ENCODE assay signal across 1 cellular context in the genomic region with DNA sequence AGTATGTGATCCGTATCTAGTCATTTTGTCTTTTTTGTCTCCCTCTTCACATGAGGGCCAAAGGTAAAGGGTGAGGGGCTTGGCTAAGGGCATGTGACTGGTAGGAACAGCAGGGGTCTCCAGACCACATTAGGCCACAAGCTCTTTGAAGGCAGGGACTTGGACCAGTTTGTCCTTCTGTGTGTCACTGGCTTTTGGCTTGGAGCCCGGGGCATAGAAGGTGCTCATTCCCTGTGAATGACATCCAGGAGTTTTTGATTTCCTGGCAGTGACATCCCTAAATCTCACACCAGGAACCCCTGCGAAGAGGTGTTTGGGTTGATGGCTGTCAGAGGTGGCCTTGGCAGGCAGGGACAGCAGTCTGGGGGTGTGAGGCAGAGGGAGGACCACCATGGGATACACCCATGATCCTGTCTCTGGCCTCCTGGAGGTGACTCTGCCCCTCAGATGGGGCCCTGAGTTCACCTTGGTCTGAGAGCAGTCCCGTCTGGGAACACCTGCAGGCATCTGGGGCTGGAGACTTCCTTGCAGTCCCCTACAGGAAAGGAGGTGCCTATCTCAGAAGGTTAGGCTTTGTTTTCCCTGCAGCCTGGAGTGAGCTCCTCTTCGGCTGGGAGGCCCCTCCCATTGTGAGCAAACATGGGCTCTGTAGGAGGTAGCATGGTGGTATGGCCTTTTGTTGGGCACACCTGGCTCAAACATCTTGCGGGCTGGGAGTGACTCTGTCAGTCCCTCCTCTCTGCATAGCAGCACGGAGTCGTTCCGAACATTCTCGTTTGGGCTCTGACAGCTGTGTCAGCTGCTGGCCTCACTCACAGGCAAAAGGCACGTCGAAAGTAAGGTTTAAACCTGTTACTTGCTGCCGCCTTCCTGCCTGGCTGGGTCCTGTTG.
A peak's percentile ranks its signal among the peaks of the same experiment; 100 is the strongest.
TF ChIP-seq lines count a peak whose summit lies in the region.

No MANE protein-coding gene starts in this region.

TF ChIP-seq in GM23338, 12 proteins besides CTCF, POLR2A, EP300 and RAD21 (continued from another document):
- TF ChIP-seq ZNF462 (CRISPR knock-in tag; IDR thresholded peaks at IDR 0.05) (peak; percentile 72; the same call in 1 of the 2 replicates), ZNF331 (CRISPR knock-in tag; IDR thresholded peaks at IDR 0.05; ENCODE audit: low read depth) (no peak)
